Comparison of ENCODE assay signal across 24 cellular contexts in genomic region chr18:74414951-74415515, GRCh38. TPM values are rescaled to one million over a fixed set of nuclear protein-coding genes. Genes with fewer than 3 reads are reported as not detected.
DNase-seq lines count a peak whose midpoint lies in the region; ATAC-seq and TF ChIP-seq lines count a peak whose summit lies in the region.
"Had no signal": no experiment of that assay in that cellular context is flagged by ENCODE, and none has a peak within 500 bp of the region (broad histone marks: within the 10 kb centered on the region; RNA-seq: fewer than 3 reads in every experiment).

No MANE protein-coding gene starts in this region.

- intact Hi-C loops in Right ventricle myocardium superior (cut with DNase I) = no loop called here
- intact Hi-C loops in cardiac septum (cut with DNase I) = no loop called here
- intact Hi-C loops in left ventricle myocardium superior (cut with micrococcal nuclease) = no loop called here
- intact Hi-C loops in sciatic nerve (cut with DNase I) = no loop called here

- peak overlapping the region; percentile 32 for H3K27ac Mint-ChIP-seq in chondrocyte (ENCODE audit: unreplicated experiment)
- no peak overlapping the region for H3K27ac Mint-ChIP-seq in progenitor cell of endocrine pancreas
- H3K27ac Mint-ChIP-seq: B cell, IgD-negative memory B cell had no signal

- H3K27me3 Mint-ChIP-seq in chondrocyte (ENCODE audit: low read depth) = peaks cover 50% of the 10 kb centered on the region
- H3K27me3 Mint-ChIP-seq in progenitor cell of endocrine pancreas = peaks cover 20% of the 10 kb centered on the region

- no peaks in the 10 kb centered on the region for H3K9me3 Mint-ChIP-seq in chondrocyte (ENCODE audit: low read depth)
- no peaks in the 10 kb centered on the region for H3K9me3 Mint-ChIP-seq in progenitor cell of endocrine pancreas (ENCODE audit: low read depth)
- H3K9me3 Mint-ChIP-seq: CD4-positive, alpha-beta memory T cell had no signal

- H3K36me3 Mint-ChIP-seq in chondrocyte (ENCODE audit: low read depth) (no peaks in the 10 kb centered on the region), progenitor cell of endocrine pancreas (ENCODE audit: insufficient read depth) (no peaks in the 10 kb centered on the region)
- H3K36me3 Mint-ChIP-seq: CD4-positive, alpha-beta memory T cell; IgD-negative memory B cell had no signal

- H3K4me1 Mint-ChIP-seq in chondrocyte (ENCODE audit: low read depth) (peaks cover 2% of the 10 kb centered on the region), progenitor cell of endocrine pancreas (ENCODE audit: low read depth) (peaks cover 15% of the 10 kb centered on the region)

- no peak overlapping the region for H3K4me3 Mint-ChIP-seq in chondrocyte (ENCODE audit: unreplicated experiment)
- no peak overlapping the region for H3K4me3 Mint-ChIP-seq in progenitor cell of endocrine pancreas (ENCODE audit: low read depth)
- H3K4me3 Mint-ChIP-seq: B cell; CD4-positive, alpha-beta memory T cell; IgD-negative memory B cell had no signal

- ATAC-seq in Right ventricle myocardium superior (ENCODE audit: poor library complexity) (peak; percentile 56), left ventricle myocardium superior (peak; percentile 62), sciatic nerve (peak; percentile 49)
- ATAC-seq: HCT116, Panc1 had no signal

- DNase-seq in Right ventricle myocardium superior (no peak), cardiac septum (ENCODE audit: low spot score) (no peak), chondrocyte (ENCODE audit: low spot score) (peak; percentile 53), left ventricle myocardium superior (no peak), sciatic nerve (ENCODE audit: low spot score) (no peak), DMS153 (lab: John Stamatoyannopoulos, UW) (no peak), progenitor cell of endocrine pancreas (ENCODE audit: low spot score, unreplicated experiment) (no peak)
- DNase-seq in stimulated activated CD4-positive, alpha-beta T cell treated with anti-CD3 and anti-CD28 coated beads, Interleukin-2, amount 100 ng/mL, for 48 hours = no peak
- DNase-seq: Caco-2; CD4-positive, alpha-beta memory T cell; DMS 273 treated with DMSO at 0.1 percent for 48 hours; MV-4-11; NCI-H1105 treated with DMSO at 0.1 percent for 48 hours; NCI-H2081 treated with DMSO at 0.1 percent for 48 hours; NCI-H446 treated with DMSO at 0.1 percent for 48 hours; NCI-H526 treated with DMSO at 0.1 percent for 48 hours; NK-92 treated with Interleukin-12 subunit alpha and Interleukin-12 subunit beta, amount 100 ng/mL, for 24 hours had no signal

- no peak for TF ChIP-seq CTCF in chondrocyte (IDR thresholded peaks at IDR 0.05)
- no peak for TF ChIP-seq CTCF in progenitor cell of endocrine pancreas (IDR thresholded peaks at IDR 0.05; ENCODE audit: unreplicated experiment)

RNA-seq across cellular contexts. Expression of gene DIPK1C, which starts 42.1 kb away (rescaled TPM):
- 3.3 TPM for total RNA-seq in Right ventricle myocardium superior
- 5.9 TPM for total RNA-seq in cardiac septum
- total RNA-seq in chondrocyte = not detected in 3 replicates
- total RNA-seq in left ventricle myocardium superior = 6.3 TPM
- 1.4 TPM for total RNA-seq in sciatic nerve
- total RNA-seq in progenitor cell of endocrine pancreas = not detected in 2 replicates
- total RNA-seq: B cell; Caco-2; CD4-positive, alpha-beta memory T cell; H1; M059J; SJSA1 had no signal
